1 cellular context compared by ENCODE assay signal in the genomic region with DNA sequence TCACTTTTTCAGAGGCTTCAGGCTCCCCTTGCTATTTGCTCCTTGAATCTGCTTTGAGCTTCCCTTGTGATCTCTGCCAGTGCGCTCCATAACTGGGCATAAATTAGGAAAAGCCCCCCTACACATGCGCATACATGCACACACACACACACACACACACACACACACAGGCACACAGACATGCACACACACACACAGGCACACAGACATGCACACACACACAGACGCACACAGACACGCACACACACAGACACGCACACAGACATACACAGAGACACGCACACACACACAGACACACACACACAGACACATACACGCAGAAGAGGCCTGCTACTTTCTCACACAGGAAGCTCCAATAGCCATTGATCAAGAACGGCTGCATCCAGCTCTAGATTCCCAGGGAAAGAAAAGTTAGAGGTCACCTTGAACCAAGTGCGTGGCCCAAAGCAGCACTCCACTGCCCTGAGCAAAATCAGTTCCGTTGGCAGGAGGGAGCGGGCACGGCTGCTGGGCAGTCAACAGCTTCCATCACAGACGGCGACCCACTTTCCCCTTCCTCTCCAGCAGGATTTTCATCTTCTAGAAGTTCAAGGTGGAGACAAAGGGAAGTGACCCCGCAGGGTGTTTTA.
TF ChIP-seq lines count a peak whose summit lies in the region.

No MANE protein-coding gene starts in this region.

TF ChIP-seq in HEK293, 187 proteins besides CTCF, POLR2A, EP300 and RAD21 (continued from another document):
- TF ChIP-seq, protein P1, sequence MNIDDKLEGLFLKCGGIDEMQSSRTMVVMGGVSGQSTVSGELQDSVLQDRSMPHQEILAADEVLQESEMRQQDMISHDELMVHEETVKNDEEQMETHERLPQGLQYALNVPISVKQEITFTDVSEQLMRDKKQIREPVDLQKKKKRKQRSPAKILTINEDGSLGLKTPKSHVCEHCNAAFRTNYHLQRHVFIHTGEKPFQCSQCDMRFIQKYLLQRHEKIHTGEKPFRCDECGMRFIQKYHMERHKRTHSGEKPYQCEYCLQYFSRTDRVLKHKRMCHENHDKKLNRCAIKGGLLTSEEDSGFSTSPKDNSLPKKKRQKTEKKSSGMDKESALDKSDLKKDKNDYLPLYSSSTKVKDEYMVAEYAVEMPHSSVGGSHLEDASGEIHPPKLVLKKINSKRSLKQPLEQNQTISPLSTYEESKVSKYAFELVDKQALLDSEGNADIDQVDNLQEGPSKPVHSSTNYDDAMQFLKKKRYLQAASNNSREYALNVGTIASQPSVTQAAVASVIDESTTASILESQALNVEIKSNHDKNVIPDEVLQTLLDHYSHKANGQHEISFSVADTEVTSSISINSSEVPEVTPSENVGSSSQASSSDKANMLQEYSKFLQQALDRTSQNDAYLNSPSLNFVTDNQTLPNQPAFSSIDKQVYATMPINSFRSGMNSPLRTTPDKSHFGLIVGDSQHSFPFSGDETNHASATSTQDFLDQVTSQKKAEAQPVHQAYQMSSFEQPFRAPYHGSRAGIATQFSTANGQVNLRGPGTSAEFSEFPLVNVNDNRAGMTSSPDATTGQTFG (tag by site-specific recombination; IDR thresholded peaks at IDR 0.05; ENCODE audit: borderline replicate concordance): peak; percentile 53; the same call in 1 of the 2 replicates
- TF ChIP-seq, protein P2, sequence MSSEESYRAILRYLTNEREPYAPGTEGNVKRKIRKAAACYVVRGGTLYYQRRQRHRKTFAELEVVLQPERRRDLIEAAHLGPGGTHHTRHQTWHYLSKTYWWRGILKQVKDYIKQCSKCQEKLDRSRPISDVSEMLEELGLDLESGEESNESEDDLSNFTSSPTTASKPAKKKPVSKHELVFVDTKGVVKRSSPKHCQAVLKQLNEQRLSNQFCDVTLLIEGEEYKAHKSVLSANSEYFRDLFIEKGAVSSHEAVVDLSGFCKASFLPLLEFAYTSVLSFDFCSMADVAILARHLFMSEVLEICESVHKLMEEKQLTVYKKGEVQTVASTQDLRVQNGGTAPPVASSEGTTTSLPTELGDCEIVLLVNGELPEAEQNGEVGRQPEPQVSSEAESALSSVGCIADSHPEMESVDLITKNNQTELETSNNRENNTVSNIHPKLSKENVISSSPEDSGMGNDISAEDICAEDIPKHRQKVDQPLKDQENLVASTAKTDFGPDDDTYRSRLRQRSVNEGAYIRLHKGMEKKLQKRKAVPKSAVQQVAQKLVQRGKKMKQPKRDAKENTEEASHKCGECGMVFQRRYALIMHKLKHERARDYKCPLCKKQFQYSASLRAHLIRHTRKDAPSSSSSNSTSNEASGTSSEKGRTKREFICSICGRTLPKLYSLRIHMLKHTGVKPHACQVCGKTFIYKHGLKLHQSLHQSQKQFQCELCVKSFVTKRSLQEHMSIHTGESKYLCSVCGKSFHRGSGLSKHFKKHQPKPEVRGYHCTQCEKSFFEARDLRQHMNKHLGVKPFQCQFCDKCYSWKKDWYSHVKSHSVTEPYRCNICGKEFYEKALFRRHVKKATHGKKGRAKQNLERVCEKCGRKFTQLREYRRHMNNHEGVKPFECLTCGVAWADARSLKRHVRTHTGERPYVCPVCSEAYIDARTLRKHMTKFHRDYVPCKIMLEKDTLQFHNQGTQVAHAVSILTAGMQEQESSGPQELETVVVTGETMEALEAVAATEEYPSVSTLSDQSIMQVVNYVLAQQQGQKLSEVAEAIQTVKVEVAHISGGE (tag by site-specific recombination; conservative IDR thresholded peaks at IDR 0.05; ENCODE audit: low read depth): no peak
- TF ChIP-seq, protein P3, sequence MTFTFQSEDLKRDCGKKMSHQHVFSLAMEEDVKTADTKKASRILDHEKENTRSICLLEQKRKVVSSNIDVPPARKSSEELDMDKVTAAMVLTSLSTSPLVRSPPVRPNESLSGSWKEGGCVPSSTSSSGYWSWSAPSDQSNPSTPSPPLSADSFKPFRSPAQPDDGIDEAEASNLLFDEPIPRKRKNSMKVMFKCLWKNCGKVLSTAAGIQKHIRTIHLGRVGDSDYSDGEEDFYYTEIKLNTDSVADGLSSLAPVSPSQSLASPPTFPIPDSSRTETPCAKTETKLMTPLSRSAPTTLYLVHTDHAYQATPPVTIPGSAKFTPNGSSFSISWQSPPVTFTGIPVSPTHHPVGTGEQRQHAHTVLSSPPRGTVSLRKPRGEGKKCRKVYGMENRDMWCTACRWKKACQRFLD (tag by site-specific recombination; IDR thresholded peaks at IDR 0.05): no peak
- TF ChIP-seq ZNF707 (tag by site-specific recombination; IDR thresholded peaks at IDR 0.05) (no peak), ZNF76 (tag by site-specific recombination; IDR thresholded peaks at IDR 0.05; ENCODE audit: borderline replicate concordance, low read depth) (no peak)
